ENCODE assay signal across 19 cellular contexts in genomic region chr13:111282997-111283396, GRCh38. TPM values are rescaled to one million over a fixed set of nuclear protein-coding genes. Genes with fewer than 3 reads are reported as not detected.
DNase-seq lines count a peak whose midpoint lies in the region; ATAC-seq and TF ChIP-seq lines count a peak whose summit lies in the region.
"Had no signal": no experiment of that assay in that cellular context is flagged by ENCODE, and none has a peak within 500 bp of the region (broad histone marks: within the 10 kb centered on the region; RNA-seq: fewer than 3 reads in every experiment).

No MANE protein-coding gene starts in this region.

- WGBS in psoas muscle, 3 donors: 89 to 93% (median 93%) methylated on average over 21 to 23 of the region's 23 CpGs

- CTCF ChIA-PET in PC-3 (lab: Charles Lee): no interaction called here

- no peak overlapping the region for H2AFZ ChIP-seq in PC-3 (ENCODE audit: low read length)

- peak overlapping the region; percentile 88 for H3K27ac ChIP-seq in psoas muscle
- no peak overlapping the region for H3K27ac ChIP-seq in PC-3 (ENCODE audit: low read length)
- H3K27ac ChIP-seq: C4-2B, SJCRH30 had no signal

- no peak overlapping the region for H3K4me3 ChIP-seq in psoas muscle
- no peak overlapping the region for H3K4me3 ChIP-seq in PC-3 (ENCODE audit: low read length)
- H3K4me3 ChIP-seq: SJCRH30 had no signal

- POLR2A ChIA-PET in PC-3 (lab: Charles Lee; ENCODE audit: unreplicated experiment): no interaction called here

- H3K36me3 ChIP-seq in psoas muscle (ENCODE audit: insufficient read depth in 1 of 2, low read depth in 1 of 2): peaks cover 0 to 76% of the 10 kb centered on the region in 2 donors
- H3K36me3 ChIP-seq in PC-3 (ENCODE audit: low read depth, low read length): peaks cover 7% of the 10 kb centered on the region; the same call in 1 of the 2 replicates
- H3K36me3 ChIP-seq: SJCRH30 had no signal

- no peak for TF ChIP-seq CTCF in psoas muscle (IDR thresholded peaks at IDR 0.05)
- no peak for TF ChIP-seq CTCF in PC-3 (conservative IDR thresholded peaks at IDR 0.05; ENCODE audit: low read depth, low read length)

- no peaks in the 10 kb centered on the region for H4K20me1 ChIP-seq in PC-3 (ENCODE audit: low read length)

- no peaks in the 10 kb centered on the region for H3K9me2 ChIP-seq in PC-3 (replicated peaks; ENCODE audit: low read length)

- H3K9ac ChIP-seq in PC-3 (ENCODE audit: low read length): no peak overlapping the region

- H3K4me2 ChIP-seq in PC-3 (ENCODE audit: low read length): no peak overlapping the region

- no peaks in the 10 kb centered on the region for H3K79me2 ChIP-seq in PC-3 (ENCODE audit: low read length)

- ATAC-seq in Right ventricle myocardium superior (ENCODE audit: poor library complexity): peak; percentile 55
- peak in 1 of 4 donors; percentile 39 for ATAC-seq in psoas muscle
- no peak for ATAC-seq in PC-3
- ATAC-seq: activated T-cell treated with anti-CD3 and anti-CD28 coated beads, Interleukin-2, amount 50 U/mL, for 4 hours had no signal

- intact Hi-C loops in Right ventricle myocardium superior (cut with DNase I) (no loop called here), psoas muscle (cut with DNase I) (no loop called here), PC-3 (cut with micrococcal nuclease) (no loop called here)

- H3K9me3 ChIP-seq in psoas muscle (no peaks in the 10 kb centered on the region), PC-3 (ENCODE audit: low read length) (no peaks in the 10 kb centered on the region)
- H3K9me3 ChIP-seq: SJCRH30 had no signal

- H3K4me1 ChIP-seq in psoas muscle (peaks cover 45% of the 10 kb centered on the region), PC-3 (ENCODE audit: insufficient read depth, low read length) (no peaks in the 10 kb centered on the region)

- H3K27me3 ChIP-seq in psoas muscle (ENCODE audit: insufficient read depth in 3 of 3, low read length in 2 of 3): no peaks in the 10 kb centered on the region
- no peaks in the 10 kb centered on the region for H3K27me3 ChIP-seq in PC-3 (ENCODE audit: low read length)
- H3K27me3 ChIP-seq: SJCRH30 had no signal

- no TSS peak for BruUV-seq in PC-3 (replicated peaks; lab: Mats Ljungman, UMichigan)

- peak; percentile 9 for DNase-seq in NCI-H748 (lab: John Stamatoyannopoulos, UW; ENCODE audit: unreplicated experiment)
- DNase-seq in NCI-H748 treated with DMSO at 0.1 percent for 48 hours (lab: John Stamatoyannopoulos, UW): no peak
- DNase-seq in Right ventricle myocardium superior: peak; percentile 58
- no peak for DNase-seq in psoas muscle
- no peak for DNase-seq in occipital lobe (lab: John Stamatoyannopoulos, UW)
- no peak for DNase-seq in HPDE6-E6E7 (ENCODE audit: extremely low spot score)
- no peak for DNase-seq in PC-3
- no peak for DNase-seq in activated CD4-positive, CD25-positive, alpha-beta regulatory T cell (lab: John Stamatoyannopoulos, UW)
- DNase-seq: 8988T; activated CD4-positive, alpha-beta T cell treated with anti-CD3 and anti-CD28 coated beads, Interleukin-2, amount 50 U/mL, for 4 hours; activated T-cell treated with anti-CD3 and anti-CD28 coated beads, Interleukin-2, amount 50 U/mL, for 4 hours; cortex of kidney; NCI-H226; SJCRH30; stimulated activated naive CD4-positive, alpha-beta T cell; T1000 had no signal

- no peaks in the 10 kb centered on the region for H3F3A ChIP-seq in PC-3 (ENCODE audit: low read length, unreplicated experiment)

RNA-seq across cellular contexts. Expression of gene TEX29, which starts 37.4 kb away (rescaled TPM):
- not detected for total RNA-seq in Right ventricle myocardium superior
- 1 to 10 TPM in 1 of 4 donors, under 1 TPM in 2, not detected in 1; 0.32 to 1.2 (median 0.64) TPM for total RNA-seq in psoas muscle
- polyA plus RNA-seq in psoas muscle: under 1 TPM in 2 of 3 donors, not detected in 1; 0.14 to 0.38 TPM
- not detected for total RNA-seq in occipital lobe
- total RNA-seq in PC-3 (2014; rRNA removed): not detected in 2 replicates
- total RNA-seq: H1, SJCRH30 had no signal
- polyA plus RNA-seq: neural cell had no signal

Comparison
In these comparisons a context has a peak if more than half of its experiments do, and no peak if none do; other contexts are left out.
1. DNase-seq: peak in NCI-H748 (single experiment) and Right ventricle myocardium superior (single experiment); none in NCI-H748 treated with DMSO at 0.1 percent for 48 hours (single experiment), psoas muscle (0 of 2), occipital lobe (single experiment), HPDE6-E6E7 (single experiment), PC-3 (single experiment) and activated CD4-positive, CD25-positive, alpha-beta regulatory T cell (0 of 4).